Comparison of ENCODE assay signal across 22 cellular contexts in genomic region chr5:138037271-138037670, GRCh38. TPM values are rescaled to one million over a fixed set of nuclear protein-coding genes. Genes with fewer than 3 reads are reported as not detected.
"Had no signal": no experiment of that assay in that cellular context is flagged by ENCODE, and none has a peak within 500 bp of the region (broad histone marks: within the 10 kb centered on the region; RNA-seq: fewer than 3 reads in every experiment).

No MANE protein-coding gene starts in this region.

- H3K9me3 Mint-ChIP-seq: activated CD4-positive, alpha-beta memory T cell treated with anti-CD3 and anti-CD28 coated beads for 36 hours; activated naive CD4-positive, alpha-beta T cell treated with anti-CD3 and anti-CD28 coated beads, Interleukin-2, amount 50 U/mL, for 24 hours; activated T-cell treated with anti-CD3 and anti-CD28 coated beads, Interleukin-2, amount 50 U/mL, for 24 hours; dendritic cell treated with granulocyte-macrophage colony-stimulating factor and Interleukin-4, amounts not matched to agents 40 ng/mL and 50 ng/mL, for 4 days; effector memory CD8-positive, alpha-beta T cell; immature natural killer cell; mesothelial cell of epicardium had no signal

- ATAC-seq: activated CD4-positive, alpha-beta T cell treated with anti-CD3 and anti-CD28 coated beads for 36 hours; effector memory CD8-positive, alpha-beta T cell; heart left ventricle; left cardiac atrium; lower lobe of right lung; psoas muscle; sciatic nerve had no signal

- H3K4me3 Mint-ChIP-seq: activated CD4-positive, alpha-beta memory T cell treated with anti-CD3 and anti-CD28 coated beads for 36 hours; activated CD4-positive, alpha-beta T cell treated with anti-CD3 and anti-CD28 coated beads for 36 hours; activated naive CD4-positive, alpha-beta T cell treated with anti-CD3 and anti-CD28 coated beads, Interleukin-2, amount 50 U/mL, for 24 hours; activated T-cell treated with anti-CD3 and anti-CD28 coated beads, Interleukin-2, amount 50 U/mL, for 24 hours; dendritic cell treated with granulocyte-macrophage colony-stimulating factor and Interleukin-4, amounts not matched to agents 40 ng/mL and 50 ng/mL, for 4 days; effector memory CD8-positive, alpha-beta T cell; immature natural killer cell; mesothelial cell of epicardium had no signal

- DNase-seq: activated CD4-positive, alpha-beta memory T cell treated with anti-CD3 and anti-CD28 coated beads for 36 hours; activated CD4-positive, alpha-beta T cell treated with anti-CD3 and anti-CD28 coated beads for 36 hours; activated effector memory CD4-positive, alpha-beta T cell treated with anti-CD3 and anti-CD28 coated beads, Interleukin-2, amount 50 U/mL, for 16 hours; activated T-cell treated with anti-CD3 and anti-CD28 coated beads, Interleukin-2, amount 50 U/mL, for 24 hours; brain microvascular endothelial cell; effector memory CD8-positive, alpha-beta T cell; foreskin melanocyte; heart left ventricle; immature natural killer cell; left cardiac atrium; lower lobe of right lung; psoas muscle; stomach; T-helper 2 cell; transverse colon had no signal

- H3K27me3 Mint-ChIP-seq: activated CD4-positive, alpha-beta memory T cell treated with anti-CD3 and anti-CD28 coated beads for 36 hours; activated CD4-positive, alpha-beta T cell treated with anti-CD3 and anti-CD28 coated beads for 36 hours; activated naive CD4-positive, alpha-beta T cell treated with anti-CD3 and anti-CD28 coated beads, Interleukin-2, amount 50 U/mL, for 24 hours; activated T-cell treated with anti-CD3 and anti-CD28 coated beads, Interleukin-2, amount 50 U/mL, for 24 hours had no signal

- H3K27ac ChIP-seq: brain microvascular endothelial cell, lower lobe of right lung, psoas muscle, stomach, transverse colon had no signal

- H3K36me3 Mint-ChIP-seq: activated CD4-positive, alpha-beta memory T cell treated with anti-CD3 and anti-CD28 coated beads for 36 hours; activated naive CD4-positive, alpha-beta T cell treated with anti-CD3 and anti-CD28 coated beads, Interleukin-2, amount 50 U/mL, for 24 hours; immature natural killer cell; mesothelial cell of epicardium had no signal

RNA-seq across cellular contexts. Expression of gene WNT8A, which starts 46.6 kb away (rescaled TPM):
- total RNA-seq: activated CD4-positive, alpha-beta memory T cell treated with anti-CD3 and anti-CD28 coated beads for 36 hours; activated CD4-positive, alpha-beta T cell treated with anti-CD3 and anti-CD28 coated beads for 36 hours; fibroblast of lung; heart left ventricle; left cardiac atrium; lower lobe of right lung; mesothelial cell of epicardium; myocyte; omental fat pad; psoas muscle; sciatic nerve; stomach; transverse colon had no signal
